Comparison of ENCODE assay signal across 24 cellular contexts in genomic region chr7:19421871-19422270, GRCh38.
"Had no signal": no experiment of that assay in that cellular context is flagged by ENCODE, and none has a peak within 500 bp of the region (broad histone marks: within the 10 kb centered on the region; RNA-seq: fewer than 3 reads in every experiment).

No MANE protein-coding gene starts in this region.

- H3K4me3 ChIP-seq: colonic mucosa, esophagus squamous epithelium, gastrocnemius medialis, heart right ventricle, left lung, lower lobe of right lung, mucosa of descending colon had no signal

- H3K27ac ChIP-seq: colonic mucosa, epithelial cell of prostate, esophagus squamous epithelium, gastrocnemius medialis, heart right ventricle, left lung, lower lobe of right lung had no signal

- H3K4me3 Mint-ChIP-seq: dendritic cell treated with granulocyte-macrophage colony-stimulating factor and Interleukin-4, amounts not matched to agents 40 ng/mL and 50 ng/mL, for 4 days; mesothelial cell of epicardium; naive B cell; naive thymus-derived CD8-positive, alpha-beta T cell had no signal

- H3K27me3 Mint-ChIP-seq: dendritic cell treated with granulocyte-macrophage colony-stimulating factor and Interleukin-4, amounts not matched to agents 40 ng/mL and 50 ng/mL, for 4 days; naive B cell; naive thymus-derived CD8-positive, alpha-beta T cell had no signal

- H3K4me1 ChIP-seq: colonic mucosa, esophagus squamous epithelium, gastrocnemius medialis, heart right ventricle, left lung, lower lobe of right lung had no signal

- H3K9me3 ChIP-seq: colonic mucosa, esophagus squamous epithelium, gastrocnemius medialis, heart right ventricle, left lung, lower lobe of right lung had no signal

- DNase-seq: colonic mucosa; cortex of kidney; effector CD8-positive, alpha-beta T cell; erythroblast; esophagus squamous epithelium; foreskin fibroblast; foreskin melanocyte; gastrocnemius medialis; glutamatergic neuron; head of caudate nucleus; heart right ventricle; hippocampal formation; left cardiac atrium; left lung; left ventricle myocardium superior; lower lobe of right lung; mesenchymal stem cell; mucosa of descending colon; naive B cell; naive thymus-derived CD8-positive, alpha-beta T cell had no signal

- H3K9me3 Mint-ChIP-seq: mesothelial cell of epicardium had no signal

- H3K27ac Mint-ChIP-seq: dendritic cell treated with granulocyte-macrophage colony-stimulating factor and Interleukin-4, amounts not matched to agents 40 ng/mL and 50 ng/mL, for 4 days; mesothelial cell of epicardium; naive B cell; naive thymus-derived CD8-positive, alpha-beta T cell had no signal

- H3K36me3 Mint-ChIP-seq: mesothelial cell of epicardium; naive B cell; naive thymus-derived CD8-positive, alpha-beta T cell had no signal

- ATAC-seq: esophagus mucosa; gastrocnemius medialis; heart right ventricle; left cardiac atrium; left lung; left ventricle myocardium superior; lower lobe of right lung; mucosa of descending colon; naive thymus-derived CD8-positive, alpha-beta T cell had no signal

- H3K36me3 ChIP-seq: colonic mucosa, esophagus squamous epithelium, gastrocnemius medialis, heart right ventricle, left lung, lower lobe of right lung had no signal

- H3K27me3 ChIP-seq: colonic mucosa, esophagus squamous epithelium, gastrocnemius medialis, heart right ventricle, left lung had no signal
